Comparison of ENCODE assay signal across 8 cellular contexts in genomic region chr3:130111865-130112650, GRCh38. TPM values are rescaled to one million over a fixed set of nuclear protein-coding genes. Genes with fewer than 3 reads are reported as not detected.
DNase-seq lines count a peak whose midpoint lies in the region; ATAC-seq and TF ChIP-seq lines count a peak whose summit lies in the region.
"Not testable (repeated sequence)": the region's sequence is repeated elsewhere in the genome, so short reads cannot be mapped to it uniquely, and the experiment has no call there.

No MANE protein-coding gene starts in this region.

- H3K4me1 ChIP-seq in Peyer's patch = peaks cover 0 to 14% (median 0%) of the 10 kb centered on the region in 4 donors
- H3K4me1 ChIP-seq in mucosa of descending colon (ENCODE audit: low read depth) = not testable (repeated sequence)

- peak overlapping the region; percentile 84 to 90 (median 86) for H3K27ac ChIP-seq in Peyer's patch
- peak overlapping the region; percentile 80 for H3K27ac ChIP-seq in epithelial cell of prostate

- TF ChIP-seq CTCF in Peyer's patch (IDR thresholded peaks at IDR 0.05); mucosa of descending colon (IDR thresholded peaks at IDR 0.05): not testable (repeated sequence)

- H3K36me3 ChIP-seq in Peyer's patch; mucosa of descending colon (ENCODE audit: low read depth): not testable (repeated sequence)

- H3K4me3 ChIP-seq in Peyer's patch (peak overlapping the region; percentile 69 to 97 (median 78)), mucosa of descending colon (peak overlapping the region; percentile 42)

- peak; percentile 89 for DNase-seq in COLO668 (lab: John Stamatoyannopoulos, UW; ENCODE audit: unreplicated experiment)
- peak; percentile 78 to 85 for DNase-seq in Kasumi-1 (lab: John Stamatoyannopoulos, UW)
- peak; percentile 98 to 100 (median 100) for DNase-seq in Peyer's patch
- DNase-seq in activated T-cell treated with anti-CD3 and anti-CD28 coated beads, Interleukin-2, amount 50 U/mL, for 1 hour = peak; percentile 99
- DNase-seq in epithelial cell of prostate (ENCODE audit: low read depth, low spot score) = peak; percentile 72
- peak; percentile 100 for DNase-seq in mucosa of descending colon
- DNase-seq in stimulated activated CD8-positive, alpha-beta memory T cell treated with anti-CD3 and anti-CD28 coated beads, Interleukin-15, amount 100 ng/mL, for 24 hours (ENCODE audit: low read depth) = peak; percentile 97

- peak; percentile 53 for ATAC-seq in GM21786 (IDR thresholded peaks at IDR 0.05; ENCODE audit: unreplicated experiment)
- ATAC-seq in mucosa of descending colon = peak; percentile 67

- peak; percentile 30 to 37 for TF ChIP-seq POLR2A in Peyer's patch (IDR thresholded peaks at IDR 0.05)

- not testable (repeated sequence) for H3K9me3 ChIP-seq in Peyer's patch, mucosa of descending colon

- not testable (repeated sequence) for H3K27me3 ChIP-seq in Peyer's patch

- intact Hi-C loops in mucosa of descending colon (cut with DNase I, micrococcal nuclease) = not testable (repeated sequence)

RNA-seq across cellular contexts. Expression of gene ALG1L2, which starts 30.4 kb away (rescaled TPM):
- 1 to 10 TPM in 1 of 4 donors, not detected in 3; 2.4 TPM for total RNA-seq in Peyer's patch
- 1 to 10 TPM; 1.1 to 2.5 (median 2.5) TPM for total RNA-seq in mucosa of descending colon

Comparison
In these comparisons a context has a peak if more than half of its experiments do, and no peak if none do; other contexts are left out.
1. Peak in every context shown above with its lines: DNase-seq, ATAC-seq, H3K4me3 ChIP-seq and H3K27ac ChIP-seq.